20 cellular contexts compared by ENCODE assay signal in the genomic region with DNA sequence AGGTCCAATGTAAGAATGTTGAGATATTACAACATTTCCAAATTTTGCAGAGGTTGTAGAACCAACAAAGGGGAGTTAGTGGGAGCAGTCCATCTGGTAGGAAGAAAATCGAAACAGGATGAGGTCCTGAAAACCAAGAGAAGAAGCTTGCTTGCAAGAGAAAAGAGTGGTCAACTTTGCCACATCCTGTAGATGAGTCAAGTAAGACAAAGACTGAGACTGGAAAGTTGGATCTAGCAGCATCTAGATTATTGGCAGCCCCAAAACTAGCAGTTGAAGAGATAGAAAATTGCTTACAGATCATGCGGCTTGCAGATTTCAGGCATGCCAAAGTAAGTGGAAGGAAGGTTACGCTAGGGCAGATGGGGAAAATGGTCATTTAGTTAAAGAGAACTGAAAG.
"Had no signal": no experiment of that assay in that cellular context is flagged by ENCODE, and none has a peak within 500 bp of the region (broad histone marks: within the 10 kb centered on the region; RNA-seq: fewer than 3 reads in every experiment).

No MANE protein-coding gene starts in this region.

- DNase-seq: Kasumi-1, NCI-H1092, NCI-H1436, NCI-H187, NCI-H2029, NCI-H2081 treated with DMSO at 0.1 percent for 48 hours, NCI-H2171 treated with DMSO at 0.1 percent for 48 hours, NCI-H345, NCI-H446 treated with DMSO at 0.1 percent for 48 hours, NCI-H510A treated with DMSO at 0.1 percent for 48 hours, NCI-H526 treated with DMSO at 0.1 percent for 48 hours, Right ventricle myocardium superior, RPMI8226, SIG-M5 had no signal

- FAIRE-seq: HTR-8/SVneo, K562, RCC 7860 had no signal

- H3K9me3 ChIP-seq: SJSA1 had no signal

- H3K4me3 ChIP-seq: K562, SJSA1, SK-N-MC had no signal

- H3K9ac ChIP-seq: KMS-11 had no signal

- H3K4me1 ChIP-seq: SJSA1 had no signal

- H3K36me3 ChIP-seq: SJSA1 had no signal

- H3K27ac ChIP-seq: KMS-11, SJSA1, SK-N-MC had no signal

- H3K4me2 ChIP-seq: KMS-11 had no signal

- H3K27me3 ChIP-seq: SJSA1 had no signal

- ATAC-seq: K562 had no signal
